ENCODE assay signal across 19 cellular contexts in genomic region chr7:158284121-158284520, GRCh38.
DNase-seq lines count a peak whose midpoint lies in the region; ATAC-seq, FAIRE-seq and TF ChIP-seq lines count a peak whose summit lies in the region.
"Had no signal": no experiment of that assay in that cellular context is flagged by ENCODE, and none has a peak within 500 bp of the region (broad histone marks: within the 10 kb centered on the region; RNA-seq: fewer than 3 reads in every experiment).

No MANE protein-coding gene starts in this region.

- H3T11ph ChIP-seq in H9 (ENCODE audit: low read length) = no peak overlapping the region

- H3K4me3 ChIP-seq in sigmoid colon = no peak overlapping the region
- H3K4me3 ChIP-seq: GM23248 had no signal

- H3K36me3 Mint-ChIP-seq in H9 (ENCODE audit: insufficient read depth in 1 of 3, low read depth in 3 of 3) = peaks cover 10 to 29% (median 13%) of the 10 kb centered on the region in 3 experiments
- H3K36me3 Mint-ChIP-seq: CD4-positive, alpha-beta memory T cell had no signal

- WGBS in H9 (ENCODE audit: extremely low coverage, insufficient read length, low lambda C conversion rate) = no CpG with 5 or more reads among the region's 6 CpGs
- 86 to 89% methylated on average over 6 of the region's 6 CpGs for WGBS in sigmoid colon, 2 donors

- TF ChIP-seq CTCF in H9 (conservative IDR thresholded peaks at IDR 0.05) (no peak), sigmoid colon (IDR thresholded peaks at IDR 0.05) (no peak)

- H2BK120ac ChIP-seq in H9 (ENCODE audit: low read depth, low read length, poor library complexity, severe bottlenecking) = no peak overlapping the region

- intact Hi-C loops in sigmoid colon (cut with DNase I) = no loop called here

- no peak overlapping the region for H2BK20ac ChIP-seq in H9 (ENCODE audit: low read depth, low read length, poor library complexity, severe bottlenecking)

- H2BK12ac ChIP-seq in H9 (ENCODE audit: insufficient read length, low read depth, low read length) = no peak overlapping the region

- H4K91ac ChIP-seq in H9 (ENCODE audit: insufficient read length, low read depth, low read length) = no peak overlapping the region

- H3K27ac ChIP-seq in H9 (ENCODE audit: insufficient read length, low read depth, low read length) = no peak overlapping the region
- no peak overlapping the region for H3K27ac ChIP-seq in sigmoid colon
- H3K27ac ChIP-seq: GM23248 had no signal

- H3K14ac ChIP-seq in H9 (ENCODE audit: insufficient read depth, low read length) = no peak overlapping the region

- H3K27me3 ChIP-seq in H9 (ENCODE audit: insufficient read depth, low read length) = no peaks in the 10 kb centered on the region
- no peaks in the 10 kb centered on the region for H3K27me3 ChIP-seq in sigmoid colon
- H3K27me3 ChIP-seq: BE2C had no signal

- no peak overlapping the region for H3K9ac ChIP-seq in H9 (ENCODE audit: extremely low read depth, insufficient read length, low read length)
- H3K9ac ChIP-seq: GM23248 had no signal

- no peak overlapping the region for H2BK15ac ChIP-seq in H9 (ENCODE audit: low read depth, low read length)

- TF ChIP-seq EP300 in sigmoid colon (IDR thresholded peaks at IDR 0.05) = no peak

- no peak overlapping the region for H2AK5ac ChIP-seq in H9 (ENCODE audit: insufficient read length, low read length)

- no peak overlapping the region for H3K4me3 Mint-ChIP-seq in H9
- H3K4me3 Mint-ChIP-seq: CD4-positive, alpha-beta memory T cell had no signal

- H3K4me2 ChIP-seq in H9 (ENCODE audit: insufficient read depth, insufficient read length, low read length) = no peak overlapping the region

- FAIRE-seq in GM19239 (lab: Jason Lieb, UNC) = no peak
- FAIRE-seq: D721Med, GM12892 had no signal

- no peaks in the 10 kb centered on the region for H3K4me1 ChIP-seq in H9 (ENCODE audit: insufficient read depth, low read length)
- H3K4me1 ChIP-seq in sigmoid colon = no peaks in the 10 kb centered on the region
- H3K4me1 ChIP-seq: BE2C had no signal

- H3K4ac ChIP-seq in H9 (ENCODE audit: low read depth, low read length) = no peak overlapping the region

- H3K36me3 ChIP-seq in sigmoid colon = no peaks in the 10 kb centered on the region
- H3K36me3 ChIP-seq: BE2C had no signal

- peaks cover 4 to 9% of the 10 kb centered on the region in 2 experiments; a peak in 2 of 4 replicates for H3K4me1 Mint-ChIP-seq in H9
- H3K4me1 Mint-ChIP-seq: CD4-positive, alpha-beta memory T cell had no signal

- DNase-seq in H9 = peak; percentile 10
- peak; percentile 25 for DNase-seq in cerebellar cortex (ENCODE audit: low spot score)
- peak; percentile 25 for DNase-seq in islet precursor cell
- DNase-seq in sigmoid colon = peak; percentile 40
- no peak for DNase-seq in GM19239 (ENCODE audit: insufficient read length, low spot score)
- DNase-seq in HT-29 (ENCODE audit: low spot score) = no peak
- DNase-seq: BE2C; CD4-positive, alpha-beta memory T cell; GDM1; GM23248; KG1; NCI-H1105; NCI-H1694 treated with DMSO at 0.1 percent for 48 hours; NCI-H446 treated with DMSO at 0.1 percent for 48 hours; NCI-H774; SIG-M5 had no signal

- no peaks in the 10 kb centered on the region for H4K20me1 ChIP-seq in H9 (ENCODE audit: control insufficient read depth, insufficient read depth, insufficient read length)

- H2BK5ac ChIP-seq in H9 (ENCODE audit: insufficient read length, low read length) = no peak overlapping the region

- TF ChIP-seq POLR2A in sigmoid colon (IDR thresholded peaks at IDR 0.05) = no peak

- H3K9me3 Mint-ChIP-seq in H9 = peaks cover 22 to 24% of the 10 kb centered on the region in 2 experiments

- no peaks in the 10 kb centered on the region for H3K23me2 ChIP-seq in H9 (ENCODE audit: insufficient read length, low read depth, low read length, poor library complexity, severe bottlenecking)

- no peak for ATAC-seq in HG03039 (IDR thresholded peaks at IDR 0.05; ENCODE audit: unreplicated experiment)

- H3K18ac ChIP-seq in H9 (ENCODE audit: insufficient read length, low read depth, low read length) = no peak overlapping the region

- no peaks in the 10 kb centered on the region for H3K79me2 ChIP-seq in H9 (ENCODE audit: insufficient read depth, low read length)

- H3K27me3 Mint-ChIP-seq in H9 (ENCODE audit: low read depth) = no peaks in the 10 kb centered on the region
- H3K27me3 Mint-ChIP-seq: CD4-positive, alpha-beta memory T cell had no signal

- H3K79me1 ChIP-seq in H9 (ENCODE audit: insufficient read depth, low read depth, low read length, poor library complexity, severe bottlenecking) = no peaks in the 10 kb centered on the region

- H2AFZ ChIP-seq in H9 (ENCODE audit: low read length) = no peak overlapping the region
- H2AFZ ChIP-seq: GM23248 had no signal

- H4K8ac ChIP-seq in H9 (replicated peaks; ENCODE audit: insufficient read length, low read depth, low read length) = no peak overlapping the region

- H3K23ac ChIP-seq in H9 (ENCODE audit: insufficient read length, low read depth, low read length) = no peak overlapping the region

- H3K27ac Mint-ChIP-seq in H9 = no peak overlapping the region

- H3K9me3 ChIP-seq in H9 (ENCODE audit: control insufficient read depth, low read depth, low read length) = no peaks in the 10 kb centered on the region
- H3K9me3 ChIP-seq in sigmoid colon = peaks cover 0 to 5% (median 1%) of the 10 kb centered on the region in 4 donors
- H3K9me3 ChIP-seq: BE2C had no signal

- H3K56ac ChIP-seq in H9 (ENCODE audit: insufficient read length, low read depth, low read length) = no peak overlapping the region

- no peak overlapping the region for H4K5ac ChIP-seq in H9 (ENCODE audit: insufficient read length, low read depth, low read length)

Comparison
In these comparisons a context has a peak if more than half of its experiments do, and no peak if none do; other contexts are left out.
1. DNase-seq: peak in H9 (single experiment), cerebellar cortex (single experiment), islet precursor cell (single experiment) and sigmoid colon (single experiment); none in GM19239 (single experiment) and HT-29 (single experiment).